In the genomic region with DNA sequence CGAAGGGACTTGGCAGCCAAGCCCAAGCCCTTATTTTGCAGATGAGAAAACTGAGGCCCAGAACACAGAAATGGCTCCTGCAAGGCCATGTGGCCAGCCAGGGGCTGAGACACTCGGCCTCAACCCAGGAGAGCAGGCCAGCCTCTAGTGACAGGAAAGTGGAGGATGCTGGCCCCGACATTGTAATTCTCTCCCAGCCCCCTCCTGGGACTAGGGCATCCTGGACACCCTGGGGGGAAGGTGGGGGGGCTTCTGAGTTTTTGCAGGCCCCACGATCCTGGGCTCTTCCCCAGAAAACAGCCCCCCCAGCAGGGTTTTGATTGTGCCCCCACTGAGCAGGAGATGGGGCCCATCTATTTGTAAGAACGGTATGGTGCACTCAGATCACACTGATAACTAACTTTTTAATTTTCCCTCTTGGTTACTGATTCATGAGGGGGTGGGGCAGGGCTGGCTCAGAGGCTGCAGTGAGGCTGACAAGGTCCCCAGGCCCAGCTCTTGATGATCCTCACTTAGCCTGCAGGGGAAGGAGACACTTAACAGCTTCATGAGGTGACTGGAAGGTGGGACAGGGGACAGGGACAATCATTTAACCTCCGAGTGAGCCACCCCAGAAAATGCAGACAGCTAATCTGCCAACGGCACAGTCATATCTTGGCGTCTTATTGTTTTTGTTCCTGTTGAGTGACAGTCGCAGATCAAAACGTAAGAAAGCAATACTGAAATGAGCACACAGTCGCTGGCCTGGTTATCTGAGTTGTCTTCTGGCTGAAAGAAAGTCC, we compare ENCODE assay signal across 8 cellular contexts. TPM values are rescaled to one million over a fixed set of nuclear protein-coding genes. Genes with fewer than 3 reads are reported as not detected.
DNase-seq lines count a peak whose midpoint lies in the region; ATAC-seq, FAIRE-seq and TF ChIP-seq lines count a peak whose summit lies in the region.

No MANE protein-coding gene starts in this region.

- H3K27ac ChIP-seq in BLaER1 (peak overlapping the region; percentile 83), GM23338 (ENCODE audit: low read depth) (peak overlapping the region; percentile 1; the same call in 1 of the 2 replicates), right cardiac atrium (ENCODE audit: low read length) (peak overlapping the region; percentile 92), suprapubic skin (peak overlapping the region; percentile 58)

- no peaks in the 10 kb centered on the region for H3K9me3 Mint-ChIP-seq in GM23338
- no peaks in the 10 kb centered on the region for H3K9me3 Mint-ChIP-seq in activated CD4-positive, alpha-beta T cell treated with anti-CD3 and anti-CD28 coated beads, Interleukin-2, amount 10 ng/mL, durations not matched to agents 7 days and 5 days

- TF ChIP-seq EP300 in suprapubic skin (IDR thresholded peaks at IDR 0.05) = no peak

- H3K79me2 ChIP-seq in GM23338 (replicated peaks; ENCODE audit: insufficient read depth) = peaks cover 100% of the 10 kb centered on the region

- H3K4me1 ChIP-seq in BLaER1 = peaks cover 100% of the 10 kb centered on the region
- H3K4me1 ChIP-seq in GM23338 (ENCODE audit: insufficient read depth) = peaks cover 94% of the 10 kb centered on the region
- H3K4me1 ChIP-seq in right cardiac atrium (ENCODE audit: control insufficient read depth, insufficient read depth, low read length) = peaks cover 75% of the 10 kb centered on the region
- H3K4me1 ChIP-seq in suprapubic skin = peaks cover 91% of the 10 kb centered on the region

- H3K4me2 ChIP-seq in BLaER1 (peak overlapping the region; percentile 96), GM23338 (peak overlapping the region; percentile 78)

- CTCF ChIA-PET in activated CD4-positive, alpha-beta T cell treated with anti-CD3 and anti-CD28 coated beads, Interleukin-2, amount 10 ng/mL, durations not matched to agents 7 days and 5 days (lab: Charles Lee) = interaction anchor here (0.9 to 2.2 kb wide), 3 partner anchors 9 to 13 kb away, joined by 5 to 8 read pairs (median 5); no protein-coding TSS in a partner anchor

- H3K36me3 Mint-ChIP-seq in GM23338 (ENCODE audit: low read depth) = peaks cover 28% of the 10 kb centered on the region; the same call in 2 of the 3 replicates
- H3K36me3 Mint-ChIP-seq in activated CD4-positive, alpha-beta T cell treated with anti-CD3 and anti-CD28 coated beads, Interleukin-2, amount 10 ng/mL, durations not matched to agents 7 days and 5 days (ENCODE audit: low read depth) = peaks cover 46% of the 10 kb centered on the region

- H3K4me1 Mint-ChIP-seq in GM23338 = peaks cover 99% of the 10 kb centered on the region
- peaks cover 96% of the 10 kb centered on the region for H3K4me1 Mint-ChIP-seq in activated CD4-positive, alpha-beta T cell treated with anti-CD3 and anti-CD28 coated beads, Interleukin-2, amount 10 ng/mL, durations not matched to agents 7 days and 5 days

- H3K27me3 Mint-ChIP-seq in GM23338 (ENCODE audit: insufficient read depth, low read depth, poor library complexity) = peaks cover 42% of the 10 kb centered on the region
- H3K27me3 Mint-ChIP-seq in activated CD4-positive, alpha-beta T cell treated with anti-CD3 and anti-CD28 coated beads, Interleukin-2, amount 10 ng/mL, durations not matched to agents 7 days and 5 days = no peaks in the 10 kb centered on the region

- no peak overlapping the region; the same call in 1 of the 2 replicates for H3K27ac Mint-ChIP-seq in GM23338
- peak overlapping the region; percentile 87 for H3K27ac Mint-ChIP-seq in activated CD4-positive, alpha-beta T cell treated with anti-CD3 and anti-CD28 coated beads, Interleukin-2, amount 10 ng/mL, durations not matched to agents 7 days and 5 days

- TF ChIP-seq POLR2A in suprapubic skin (IDR thresholded peaks at IDR 0.05) = no peak

- peaks cover 21% of the 10 kb centered on the region; the same call in 1 of the 2 replicates for H3F3A ChIP-seq in GM23338 (replicated peaks; ENCODE audit: low read depth)

- no peaks in the 10 kb centered on the region; the same call in 1 of the 2 replicates for H3K36me3 ChIP-seq in BLaER1
- 0 out of 2 replicates have a peak, but pooled peaks cover 4% of the 10 kb centered on the region for H3K36me3 ChIP-seq in GM23338 (ENCODE audit: insufficient read depth)
- H3K36me3 ChIP-seq in suprapubic skin = no peaks in the 10 kb centered on the region

- FAIRE-seq in urothelium cell line (lab: Jason Lieb, UNC) = no peak

- H3K9ac ChIP-seq in BLaER1 = peak overlapping the region; percentile 79

- POLR2A ChIA-PET in activated CD4-positive, alpha-beta T cell treated with anti-CD3 and anti-CD28 coated beads, Interleukin-2, amount 10 ng/mL, durations not matched to agents 7 days and 5 days (lab: Charles Lee) = no interaction called here

- 18% methylated on average over 11 of the region's 11 CpGs for WGBS in right cardiac atrium
- 33% methylated on average over 11 of the region's 11 CpGs for WGBS in suprapubic skin

- H3K4me3 Mint-ChIP-seq in GM23338 = peak overlapping the region; percentile 33; the same call in 2 of the 3 replicates
- H3K4me3 Mint-ChIP-seq in activated CD4-positive, alpha-beta T cell treated with anti-CD3 and anti-CD28 coated beads, Interleukin-2, amount 10 ng/mL, durations not matched to agents 7 days and 5 days = peak overlapping the region; percentile 58

- no peaks in the 10 kb centered on the region for H3K9me3 ChIP-seq in BLaER1
- H3K9me3 ChIP-seq in right cardiac atrium (ENCODE audit: control insufficient read depth, low read length) = no peaks in the 10 kb centered on the region
- no peaks in the 10 kb centered on the region for H3K9me3 ChIP-seq in suprapubic skin

- ATAC-seq in GM23338 = peak; percentile 7; the same call in 2 of the 3 replicates
- ATAC-seq in right cardiac atrium = no peak

- no peak overlapping the region for H2AFZ ChIP-seq in GM23338

- H3K9me2 ChIP-seq in GM23338 (ENCODE audit: insufficient read depth) = no peaks in the 10 kb centered on the region

- TF ChIP-seq CTCF in GM23338 (conservative IDR thresholded peaks at IDR 0.05; ENCODE audit: low read depth in 2 of 2) = no peak
- TF ChIP-seq CTCF in suprapubic skin (IDR thresholded peaks at IDR 0.05) = no peak

- H3K4me3 ChIP-seq in BLaER1 (peak overlapping the region; percentile 20; the same call in 1 of the 2 replicates), GM23338 (peak overlapping the region; percentile 17; the same call in 1 of the 2 replicates), right cardiac atrium (ENCODE audit: low read length) (no peak overlapping the region), suprapubic skin (no peak overlapping the region)

- H3K27me3 ChIP-seq in BLaER1 = no peaks in the 10 kb centered on the region
- H3K27me3 ChIP-seq in GM23338 (ENCODE audit: insufficient read depth) = no peaks in the 10 kb centered on the region
- H3K27me3 ChIP-seq in right cardiac atrium (ENCODE audit: control insufficient read depth, insufficient read depth) = no peaks in the 10 kb centered on the region
- no peaks in the 10 kb centered on the region for H3K27me3 ChIP-seq in suprapubic skin

- intact Hi-C loops in right cardiac atrium (cut with DNase I) = loop anchor here in 2 of 4 donors (10.0 kb wide), 2 partner anchors 107 to 247 kb away; no protein-coding TSS in a partner anchor

- no peak for DNase-seq in GM23338 (ENCODE audit: low spot score)
- peak; percentile 43 for DNase-seq in activated CD4-positive, alpha-beta T cell treated with anti-CD3 and anti-CD28 coated beads, Interleukin-2, amount 10 ng/mL, durations not matched to agents 7 days and 5 days
- peak in 1 of 3 donors; percentile 57 for DNase-seq in right cardiac atrium
- DNase-seq in suprapubic skin (ENCODE audit: low spot score in 2 of 2) = no peak
- DNase-seq in NK-92 (lab: John Stamatoyannopoulos, UW; ENCODE audit: unreplicated experiment) = no peak
- DNase-seq in GM19238 (ENCODE audit: insufficient read length, low spot score) = no peak
- DNase-seq in urothelium cell line (ENCODE audit: low spot score) = no peak

- H4K20me1 ChIP-seq in BLaER1 (peaks cover 100% of the 10 kb centered on the region), GM23338 (replicated peaks; ENCODE audit: insufficient read depth) (peaks cover 45% of the 10 kb centered on the region)

TF ChIP-seq in GM23338, 12 proteins besides CTCF, POLR2A, EP300 and RAD21 (continues in another document):
- TF ChIP-seq CREB1 (CRISPR knock-in tag; IDR thresholded peaks at IDR 0.05; ENCODE audit: low read depth) (no peak), EZH2 (IDR thresholded peaks at IDR 0.05; ENCODE audit: low read depth, unreplicated experiment) (no peak)
- TF ChIP-seq, protein P1, sequence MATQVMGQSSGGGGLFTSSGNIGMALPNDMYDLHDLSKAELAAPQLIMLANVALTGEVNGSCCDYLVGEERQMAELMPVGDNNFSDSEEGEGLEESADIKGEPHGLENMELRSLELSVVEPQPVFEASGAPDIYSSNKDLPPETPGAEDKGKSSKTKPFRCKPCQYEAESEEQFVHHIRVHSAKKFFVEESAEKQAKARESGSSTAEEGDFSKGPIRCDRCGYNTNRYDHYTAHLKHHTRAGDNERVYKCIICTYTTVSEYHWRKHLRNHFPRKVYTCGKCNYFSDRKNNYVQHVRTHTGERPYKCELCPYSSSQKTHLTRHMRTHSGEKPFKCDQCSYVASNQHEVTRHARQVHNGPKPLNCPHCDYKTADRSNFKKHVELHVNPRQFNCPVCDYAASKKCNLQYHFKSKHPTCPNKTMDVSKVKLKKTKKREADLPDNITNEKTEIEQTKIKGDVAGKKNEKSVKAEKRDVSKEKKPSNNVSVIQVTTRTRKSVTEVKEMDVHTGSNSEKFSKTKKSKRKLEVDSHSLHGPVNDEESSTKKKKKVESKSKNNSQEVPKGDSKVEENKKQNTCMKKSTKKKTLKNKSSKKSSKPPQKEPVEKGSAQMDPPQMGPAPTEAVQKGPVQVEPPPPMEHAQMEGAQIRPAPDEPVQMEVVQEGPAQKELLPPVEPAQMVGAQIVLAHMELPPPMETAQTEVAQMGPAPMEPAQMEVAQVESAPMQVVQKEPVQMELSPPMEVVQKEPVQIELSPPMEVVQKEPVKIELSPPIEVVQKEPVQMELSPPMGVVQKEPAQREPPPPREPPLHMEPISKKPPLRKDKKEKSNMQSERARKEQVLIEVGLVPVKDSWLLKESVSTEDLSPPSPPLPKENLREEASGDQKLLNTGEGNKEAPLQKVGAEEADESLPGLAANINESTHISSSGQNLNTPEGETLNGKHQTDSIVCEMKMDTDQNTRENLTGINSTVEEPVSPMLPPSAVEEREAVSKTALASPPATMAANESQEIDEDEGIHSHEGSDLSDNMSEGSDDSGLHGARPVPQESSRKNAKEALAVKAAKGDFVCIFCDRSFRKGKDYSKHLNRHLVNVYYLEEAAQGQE (IDR thresholded peaks at IDR 0.05; ENCODE audit: unreplicated experiment) = no peak

RNA-seq across cellular contexts. Expression of a gene that starts 18.9 kb away (rescaled TPM):
- total RNA-seq in GM23338 (2014; rRNA removed; shearing (Covaris generic)) = 28.8 and 29.8 TPM in 2 replicates
- 11.8 and 12.0 TPM in 2 replicates for polyA plus RNA-seq in GM23338 (2016; fragmentation: Nextera tagmentation; extraction: Ambion mirVana)
- total RNA-seq in activated CD4-positive, alpha-beta T cell treated with anti-CD3 and anti-CD28 coated beads, Interleukin-2, amount 10 ng/mL, durations not matched to agents 7 days and 5 days = 10 to 100 TPM; 19.5 to 21.7 TPM
- 10 to 100 TPM; 66.3 to 97.6 (median 94.3) TPM for total RNA-seq in right cardiac atrium
- polyA plus RNA-seq in right cardiac atrium = 34.8 TPM
- 10 to 100 TPM; 19.7 to 41.6 (median 27.8) TPM for total RNA-seq in suprapubic skin

Comparison
In these comparisons a context has a peak if more than half of its experiments do, and no peak if none do; other contexts are left out.
1. H3K27ac ChIP-seq: peak in every context shown above with its lines; median percentile 92 in right cardiac atrium; 83 in BLaER1; 58 in suprapubic skin; 1 in GM23338.
2. H3K4me3 ChIP-seq: peak in BLaER1 (single experiment) and GM23338 (single experiment); none in right cardiac atrium (single experiment) and suprapubic skin (single experiment).